ENCODE assay signal across 9 cellular contexts in genomic region chr12:2690348-2691000, GRCh38.
DNase-seq lines count a peak whose midpoint lies in the region; ATAC-seq and TF ChIP-seq lines count a peak whose summit lies in the region.
"Had no signal": no experiment of that assay in that cellular context is flagged by ENCODE, and none has a peak within 500 bp of the region (broad histone marks: within the 10 kb centered on the region; RNA-seq: fewer than 3 reads in every experiment).

No MANE protein-coding gene starts in this region.

- H3K27me3 Mint-ChIP-seq in T-helper 1 cell treated with Interleukin-12 subunit alpha and Interleukin-12 subunit beta and Interleukin-4 antibody, amounts not matched to agents 30 μg/mL and 1 μg/mL, for 36 hours (ENCODE audit: low read depth) = peaks cover 18% of the 10 kb centered on the region

- peaks cover 4% of the 10 kb centered on the region for H3K36me3 Mint-ChIP-seq in T-helper 1 cell treated with Interleukin-12 subunit alpha and Interleukin-12 subunit beta and Interleukin-4 antibody, amounts not matched to agents 30 μg/mL and 1 μg/mL, for 36 hours (ENCODE audit: low read depth)

- H3K27ac ChIP-seq in VCaP = peak overlapping the region; percentile 79; the same call in 1 of the 2 replicates
- H3K27ac ChIP-seq in skin epidermis = peak overlapping the region in 1 of 21 experiments; percentile 84

- peaks cover 30% of the 10 kb centered on the region for H3K4me1 Mint-ChIP-seq in T-helper 1 cell treated with Interleukin-12 subunit alpha and Interleukin-12 subunit beta and Interleukin-4 antibody, amounts not matched to agents 30 μg/mL and 1 μg/mL, for 36 hours (ENCODE audit: low read depth)

- no peak for TF ChIP-seq CTCF in VCaP (conservative IDR thresholded peaks at IDR 0.05)

- ATAC-seq in GM18873 (IDR thresholded peaks at IDR 0.05; ENCODE audit: low FRiP score, unreplicated experiment) = no peak

- DNase-seq in T-helper 1 cell = no peak
- no peak for DNase-seq in ureter (ENCODE audit: low spot score)
- no peak for DNase-seq in NCI-H69 (lab: John Stamatoyannopoulos, UW)
- DNase-seq: GOT3 had no signal

- H3K27ac Mint-ChIP-seq in T-helper 1 cell treated with Interleukin-12 subunit alpha and Interleukin-12 subunit beta and Interleukin-4 antibody, amounts not matched to agents 30 μg/mL and 1 μg/mL, for 36 hours = peak overlapping the region; percentile 88

- no peaks in the 10 kb centered on the region for H3K9me3 Mint-ChIP-seq in T-helper 1 cell treated with Interleukin-12 subunit alpha and Interleukin-12 subunit beta and Interleukin-4 antibody, amounts not matched to agents 30 μg/mL and 1 μg/mL, for 36 hours

- H3K4me3 ChIP-seq in iPS-11a (ENCODE audit: low read depth, low read length) (peak overlapping the region; percentile 58), skin epidermis (peak overlapping the region; percentile 37 to 58 (median 48))

- peak overlapping the region; percentile 88 for H3K4me3 Mint-ChIP-seq in T-helper 1 cell treated with Interleukin-12 subunit alpha and Interleukin-12 subunit beta and Interleukin-4 antibody, amounts not matched to agents 30 μg/mL and 1 μg/mL, for 36 hours
